ENCODE assay signal across 6 cellular contexts in genomic region chr2:105937498-105937897, GRCh38.
"Had no signal": no experiment of that assay in that cellular context is flagged by ENCODE, and none has a peak within 500 bp of the region (broad histone marks: within the 10 kb centered on the region; RNA-seq: fewer than 3 reads in every experiment).

No MANE protein-coding gene starts in this region.

- DNase-seq: H9, HCEC 1CT had no signal

- ATAC-seq: GM23338 had no signal

- FAIRE-seq: H1, H54, HTR-8/SVneo had no signal

- H3K4me2 ChIP-seq: GM23338 had no signal

- H3K4me3 ChIP-seq: GM23338 had no signal

- H2AFZ ChIP-seq: GM23338 had no signal
